21 cellular contexts compared by ENCODE assay signal in genomic region chr16:78211200-78211599, GRCh38.
"Had no signal": no experiment of that assay in that cellular context is flagged by ENCODE, and none has a peak within 500 bp of the region (broad histone marks: within the 10 kb centered on the region; RNA-seq: fewer than 3 reads in every experiment).

No MANE protein-coding gene starts in this region.

- H3K27ac ChIP-seq: cardiac muscle cell, gastroesophageal sphincter, heart left ventricle, psoas muscle had no signal

- H3K9me3 ChIP-seq: gastroesophageal sphincter, heart left ventricle, psoas muscle had no signal

- DNase-seq: activated B cell treated with CpG ODN at 0.5 μM for 24 hours; activated CD4-positive, alpha-beta memory T cell treated with anti-CD3 and anti-CD28 coated beads for 36 hours; activated CD4-positive, alpha-beta T cell treated with anti-CD3 and anti-CD28 coated beads for 4 hours; activated gamma-delta T cell treated with Interleukin-2 at 50 U/mL for 16 hours; activated T-cell treated with anti-CD3 and anti-CD28 coated beads for 4 hours; heart left ventricle; kidney glomerular epithelial cell; left ventricle myocardium superior; naive thymus-derived CD4-positive, alpha-beta T cell; psoas muscle; right cardiac atrium; stimulated activated CD4-positive, alpha-beta T cell treated with anti-CD3 and anti-CD28 coated beads, Interleukin-15, amount 100 ng/mL, for 24 hours; stimulated activated CD4-positive, alpha-beta T cell treated with anti-CD3 and anti-CD28 coated beads, Interleukin-2, amount 100 ng/mL, for 48 hours; stimulated activated naive CD8-positive, alpha-beta T cell treated with anti-CD3 and anti-CD28 coated beads, Interleukin-15, amount 100 ng/mL, for 72 hours; T-helper 1 cell; T-helper 9 cell had no signal

- H3K36me3 ChIP-seq: cardiac muscle cell, gastroesophageal sphincter, heart left ventricle had no signal

- H3K9me3 Mint-ChIP-seq: activated CD4-positive, alpha-beta memory T cell treated with anti-CD3 and anti-CD28 coated beads for 36 hours; activated T-helper 1 cell treated with anti-CD3 and anti-CD28 coated beads, Interleukin-12 subunit alpha, Interleukin-12 subunit beta, Interleukin-2, Interleukin-4 antibody, amounts not matched to agents 30 ng/mL and 10 ng/mL and 1 ng/mL, durations not matched to agents 14 hours and 24 hours and 36 hours; naive thymus-derived CD4-positive, alpha-beta T cell; stimulated activated naive CD8-positive, alpha-beta T cell treated with anti-CD3 and anti-CD28 coated beads, Interleukin-15, amount 100 ng/mL, for 72 hours had no signal

- H3K27ac Mint-ChIP-seq: activated B cell treated with CpG ODN at 0.5 μM for 24 hours; activated CD4-positive, alpha-beta memory T cell treated with anti-CD3 and anti-CD28 coated beads for 36 hours; activated naive CD8-positive, alpha-beta T cell; activated T-helper 1 cell treated with anti-CD3 and anti-CD28 coated beads, Interleukin-12 subunit alpha, Interleukin-12 subunit beta, Interleukin-2, Interleukin-4 antibody, amounts not matched to agents 30 ng/mL and 10 ng/mL and 1 ng/mL, durations not matched to agents 14 hours and 24 hours and 36 hours; stimulated activated naive CD8-positive, alpha-beta T cell treated with anti-CD3 and anti-CD28 coated beads, Interleukin-15, amount 100 ng/mL, for 72 hours had no signal

- H3K4me1 ChIP-seq: heart left ventricle, psoas muscle had no signal

- H3K4me3 Mint-ChIP-seq: activated B cell treated with CpG ODN at 0.5 μM for 24 hours; activated CD4-positive, alpha-beta memory T cell treated with anti-CD3 and anti-CD28 coated beads for 36 hours; activated naive CD8-positive, alpha-beta T cell; activated T-helper 1 cell treated with anti-CD3 and anti-CD28 coated beads, Interleukin-12 subunit alpha, Interleukin-12 subunit beta, Interleukin-2, Interleukin-4 antibody, amounts not matched to agents 30 ng/mL and 10 ng/mL and 1 ng/mL, durations not matched to agents 14 hours and 24 hours and 36 hours; naive thymus-derived CD4-positive, alpha-beta T cell; stimulated activated naive CD8-positive, alpha-beta T cell treated with anti-CD3 and anti-CD28 coated beads, Interleukin-15, amount 100 ng/mL, for 72 hours had no signal

- H3K4me1 Mint-ChIP-seq: naive thymus-derived CD4-positive, alpha-beta T cell; stimulated activated naive CD8-positive, alpha-beta T cell treated with anti-CD3 and anti-CD28 coated beads, Interleukin-15, amount 100 ng/mL, for 72 hours had no signal

- H3K4me3 ChIP-seq: cardiac muscle cell, gastroesophageal sphincter, heart left ventricle, psoas muscle, skin epidermis had no signal

- H3K36me3 Mint-ChIP-seq: activated CD4-positive, alpha-beta memory T cell treated with anti-CD3 and anti-CD28 coated beads for 36 hours had no signal

- ATAC-seq: gastroesophageal sphincter; left ventricle myocardium superior; naive thymus-derived CD4-positive, alpha-beta T cell; psoas muscle; right cardiac atrium; stimulated activated naive CD8-positive, alpha-beta T cell treated with anti-CD3 and anti-CD28 coated beads, Interleukin-15, amount 100 ng/mL, for 72 hours had no signal

- H3K27me3 Mint-ChIP-seq: activated B cell treated with CpG ODN at 0.5 μM for 24 hours; activated CD4-positive, alpha-beta memory T cell treated with anti-CD3 and anti-CD28 coated beads for 36 hours; activated naive CD8-positive, alpha-beta T cell; naive thymus-derived CD4-positive, alpha-beta T cell; stimulated activated naive CD8-positive, alpha-beta T cell treated with anti-CD3 and anti-CD28 coated beads, Interleukin-15, amount 100 ng/mL, for 72 hours had no signal

- H3K27me3 ChIP-seq: cardiac muscle cell, heart left ventricle had no signal
